ENCODE assay signal across 8 cellular contexts in the genomic region with DNA sequence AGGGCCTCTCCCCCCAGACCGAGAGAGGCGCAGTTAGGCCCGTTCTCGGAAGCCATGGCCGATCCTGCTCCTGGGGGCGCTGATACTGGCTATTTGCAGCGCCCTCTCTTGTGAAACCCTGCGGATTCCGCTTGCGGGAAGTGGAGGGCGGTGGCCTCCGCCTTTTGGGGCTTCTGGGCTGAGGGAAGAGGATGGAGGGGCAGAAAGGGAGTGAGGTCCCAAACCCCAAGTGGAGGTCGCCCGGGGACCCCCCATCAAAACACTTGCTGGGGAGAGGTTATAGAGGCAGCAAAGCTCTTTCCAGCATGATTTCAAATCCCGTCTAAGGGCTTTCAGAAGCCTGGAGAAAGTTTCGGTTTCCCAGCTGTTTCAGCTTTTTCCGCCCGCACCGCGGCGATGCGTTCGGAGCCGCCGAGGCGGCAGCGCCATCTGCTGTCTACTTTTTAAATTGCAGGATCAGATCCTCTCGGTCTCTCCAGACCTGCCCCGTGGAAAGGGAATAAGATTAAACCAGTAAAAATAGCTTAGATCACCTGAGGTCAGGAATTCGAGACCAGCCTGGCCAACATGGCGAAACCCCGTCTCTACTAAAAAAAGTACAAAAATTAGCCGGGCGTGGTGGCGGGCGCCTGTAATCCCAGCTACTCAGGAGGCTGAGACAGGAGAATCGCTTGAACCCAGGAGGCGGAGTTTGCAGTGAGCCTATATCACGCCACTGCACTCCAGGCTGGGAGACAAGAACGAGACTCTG. TPM values are rescaled to one million over a fixed set of nuclear protein-coding genes. Genes with fewer than 3 reads are reported as not detected.
DNase-seq lines count a peak whose midpoint lies in the region; ATAC-seq, FAIRE-seq and TF ChIP-seq lines count a peak whose summit lies in the region.

No MANE protein-coding gene starts in this region.

- peak overlapping the region; percentile 16 to 61 (median 30) for H3K4me3 Mint-ChIP-seq in brain

- peak; percentile 50 for FAIRE-seq in TTC549 (lab: Jason Lieb, UNC)

- intact Hi-C loops in sciatic nerve (cut with DNase I), result loop anchor here (10.0 kb wide), 1 partner anchor 641 kb away; a partner anchor contains a TSS

- peaks cover 26% of the 10 kb centered on the region for H3K4me1 Mint-ChIP-seq in brain

- peak; percentile 21 for DNase-seq in SIG-M5 treated with dmso at 0.1 percent for 504 hours (lab: John Stamatoyannopoulos, UW; ENCODE audit: unreplicated experiment)
- DNase-seq in SIG-M5 (lab: John Stamatoyannopoulos, UW), result no peak
- peak; percentile 63 for DNase-seq in MV-4-11 (lab: John Stamatoyannopoulos, UW)
- peak; percentile 93 for DNase-seq in sciatic nerve (ENCODE audit: low spot score)

- no peaks in the 10 kb centered on the region for H3K36me3 Mint-ChIP-seq in brain

- peak; percentile 91 for ATAC-seq in sciatic nerve
- ATAC-seq in GM18519 (IDR thresholded peaks at IDR 0.05; ENCODE audit: low FRiP score, unreplicated experiment), result no peak

- peaks cover 0 to 11% (median 5%) of the 10 kb centered on the region in 5 experiments for H3K9me3 Mint-ChIP-seq in brain

- H3K27me3 Mint-ChIP-seq in brain, result peaks cover 7% of the 10 kb centered on the region

- TF ChIP-seq CTCF in brain (conservative IDR thresholded peaks at IDR 0.05), result peak; percentile 93 to 94

- peak overlapping the region; percentile 37 for H3K4me3 ChIP-seq in iPS-11a (ENCODE audit: low read depth, low read length)

- H3K27ac Mint-ChIP-seq in brain, result peak overlapping the region in 1 of 5 experiments; percentile 81

RNA-seq across cellular contexts. Expression of a gene that starts 15.8 kb away (rescaled TPM):
- polyA plus RNA-seq in brain (ENCODE audit: insufficient read depth, low read depth, low replicate concordance), result 0.14 TPM
- total RNA-seq in sciatic nerve, result 2.6 TPM

RNA-seq across cellular contexts. Expression of a gene that starts 28.1 kb away (rescaled TPM):
- not detected for polyA plus RNA-seq in brain (ENCODE audit: insufficient read depth, low read depth, low replicate concordance)
- 4.3 TPM for total RNA-seq in sciatic nerve
